ENCODE assay signal across 16 cellular contexts in the genomic region with DNA sequence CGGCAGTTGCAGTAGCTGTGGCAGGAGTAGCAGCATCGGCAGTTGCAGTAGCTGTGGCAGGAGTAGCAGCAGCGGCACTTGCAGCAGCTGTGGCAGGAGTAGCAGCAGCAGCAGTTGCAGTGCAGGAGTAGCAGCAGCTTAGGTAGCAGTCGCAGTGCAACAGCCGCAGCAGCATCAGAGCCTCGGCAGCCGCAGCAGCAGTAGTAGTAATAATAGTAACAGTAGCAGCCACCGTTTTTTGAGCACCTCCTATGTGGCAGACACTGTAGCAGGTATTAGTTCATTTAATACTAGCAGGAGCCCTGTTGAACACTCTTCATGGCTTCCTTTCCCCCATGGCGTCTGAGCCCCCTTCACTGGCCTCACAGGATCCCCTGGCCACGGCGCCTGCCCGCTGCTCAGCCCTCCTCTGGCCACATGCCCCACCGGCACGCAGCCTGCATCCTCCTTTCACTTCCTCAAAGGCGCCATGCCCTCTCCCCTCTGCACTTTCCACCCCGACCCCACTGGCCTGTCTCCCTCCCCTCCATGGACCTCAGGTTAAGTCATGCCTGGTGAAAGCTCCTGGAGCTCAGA. TPM values are rescaled to one million over a fixed set of nuclear protein-coding genes. Genes with fewer than 3 reads are reported as not detected.
DNase-seq lines count a peak whose midpoint lies in the region; ATAC-seq and TF ChIP-seq lines count a peak whose summit lies in the region.
"Had no signal": no experiment of that assay in that cellular context is flagged by ENCODE, and none has a peak within 500 bp of the region (broad histone marks: within the 10 kb centered on the region; RNA-seq: fewer than 3 reads in every experiment).

No MANE protein-coding gene starts in this region.

- H3K27ac ChIP-seq in SK-N-SH (ENCODE audit: low read depth in 2 of 2, low read length in 1 of 2), result no peak overlapping the region
- H3K27ac ChIP-seq in OCI-LY3 (ENCODE audit: low read length), result no peak overlapping the region
- H3K27ac ChIP-seq in trophoblast cell (ENCODE audit: low read depth, low read length), result no peak overlapping the region
- H3K27ac ChIP-seq: 22Rv1, left lung had no signal

- no peak overlapping the region for H2AK5ac ChIP-seq in trophoblast cell (ENCODE audit: low read length)

- POLR2A ChIA-PET in SK-N-SH (lab: Yijun Ruan, JAX), result no interaction called here

- ATAC-seq in SK-N-SH treated with all-trans-retinoic acid at 6 μM for 48 hours, result 0 out of 3 replicates have a peak, but pooled peaks have one; percentile 11
- peak; percentile 51 for ATAC-seq in HG02623 (IDR thresholded peaks at IDR 0.05; ENCODE audit: unreplicated experiment)
- ATAC-seq: activated T-helper 17 cell treated with anti-CD3 and anti-CD28 coated beads, Interleukin-2, amount 50 U/mL, for 72 hours had no signal

- H3K4me2 ChIP-seq in SK-N-SH (no peak overlapping the region), OCI-LY3 (ENCODE audit: low read length) (peak overlapping the region; percentile 34), trophoblast cell (ENCODE audit: low read length) (no peak overlapping the region)
- H3K4me2 ChIP-seq: smooth muscle cell had no signal

- H3K9me2 ChIP-seq in SK-N-SH, result no peaks in the 10 kb centered on the region

- no peak overlapping the region for H2BK120ac ChIP-seq in trophoblast cell (ENCODE audit: insufficient read depth, low read length, poor library complexity)

- H3K79me2 ChIP-seq in SK-N-SH (ENCODE audit: insufficient read depth) (no peaks in the 10 kb centered on the region), OCI-LY3 (ENCODE audit: low read length) (no peaks in the 10 kb centered on the region), trophoblast cell (ENCODE audit: control insufficient read depth, insufficient read depth, low read length, poor library complexity) (no peaks in the 10 kb centered on the region)

- H3K4ac ChIP-seq in trophoblast cell (ENCODE audit: low read depth, low read length), result no peak overlapping the region

- no peak overlapping the region for H3K4me3 ChIP-seq in SK-N-SH (ENCODE audit: low read depth in 2 of 2, low read length in 1 of 2)
- H3K4me3 ChIP-seq in OCI-LY3 (ENCODE audit: low read length), result no peak overlapping the region
- peak overlapping the region; percentile 11 for H3K4me3 ChIP-seq in trophoblast cell (ENCODE audit: low read depth, low read length)
- H3K4me3 ChIP-seq: left lung, smooth muscle cell had no signal

- TF ChIP-seq RAD21 in SK-N-SH (IDR thresholded peaks at IDR 0.05; ENCODE audit: low read length), result no peak

- H3K4me1 ChIP-seq in SK-N-SH (ENCODE audit: control insufficient read depth in 1 of 2, insufficient read depth in 2 of 2, low read depth in 1 of 2, low read length in 1 of 2) (no peaks in the 10 kb centered on the region), OCI-LY3 (ENCODE audit: low read length) (peaks cover 23% of the 10 kb centered on the region), trophoblast cell (ENCODE audit: control insufficient read depth in 1 of 2, insufficient read depth in 2 of 2, low read length in 2 of 2) (no peaks in the 10 kb centered on the region)
- H3K4me1 ChIP-seq: Caco-2, left lung had no signal

- H3K9ac ChIP-seq in SK-N-SH (no peak overlapping the region), OCI-LY3 (ENCODE audit: low read length) (no peak overlapping the region), trophoblast cell (ENCODE audit: low read length) (no peak overlapping the region)

- no peak overlapping the region for H3K18ac ChIP-seq in trophoblast cell (ENCODE audit: low read length)

- 8% methylated on average over 16 of the region's 16 CpGs for WGBS in SK-N-SH (ENCODE audit: low lambda C conversion rate)
- no CpG with 5 or more reads among the region's 16 CpGs for WGBS in trophoblast cell (ENCODE audit: extremely low coverage, insufficient coverage, insufficient read length)

- no peaks in the 10 kb centered on the region for H3F3A ChIP-seq in SK-N-SH (replicated peaks; ENCODE audit: insufficient read depth)

- H3K36me3 ChIP-seq in SK-N-SH (replicated peaks in 1 of 2; ENCODE audit: control insufficient read depth in 1 of 2, insufficient read depth in 2 of 2, low read length in 1 of 2), result no peaks in the 10 kb centered on the region
- no peaks in the 10 kb centered on the region for H3K36me3 ChIP-seq in OCI-LY3 (replicated peaks; ENCODE audit: low read depth, low read length)
- H3K36me3 ChIP-seq in trophoblast cell (ENCODE audit: control insufficient read depth in 1 of 2, insufficient read depth in 2 of 2, low read length in 2 of 2), result no peaks in the 10 kb centered on the region
- H3K36me3 ChIP-seq: left lung had no signal

- peaks cover 91% of the 10 kb centered on the region for H3K27me3 ChIP-seq in SK-N-SH (ENCODE audit: insufficient read depth)
- H3K27me3 ChIP-seq in OCI-LY3 (ENCODE audit: low read depth, low read length), result peaks cover 61% of the 10 kb centered on the region
- H3K27me3 ChIP-seq in trophoblast cell (ENCODE audit: insufficient read depth, low read length), result no peaks in the 10 kb centered on the region

- TF ChIP-seq CTCF in SK-N-SH (IDR thresholded peaks at IDR 0.05) (no peak), OCI-LY3 (IDR thresholded peaks at IDR 0.05; ENCODE audit: low read depth, low read length) (no peak)

- CTCF ChIA-PET in SK-N-SH (lab: Yijun Ruan, JAX), result interaction anchor here (1.4 kb wide), 1 partner anchor 45 kb away, joined by 3 read pairs; no protein-coding TSS in a partner anchor

- DNase-seq in SK-N-SH (no peak), trophoblast cell (no peak), NCI-H146 treated with DMSO at 0.1 percent for 48 hours (lab: John Stamatoyannopoulos, UW; ENCODE audit: unreplicated experiment) (no peak), GF-D8 (lab: John Stamatoyannopoulos, UW) (no peak), NCI-H1694 treated with DMSO at 0.1 percent for 48 hours (lab: John Stamatoyannopoulos, UW) (no peak)
- DNase-seq: activated CD4-positive, CD25-positive, alpha-beta regulatory T cell treated with anti-CD3 and anti-CD28 coated beads, Interleukin-2, amount 50 U/mL, for 72 hours; Caco-2; NCI-H2081 treated with DMSO at 0.1 percent for 48 hours; SW 1271 had no signal

- H3K79me1 ChIP-seq in trophoblast cell (ENCODE audit: low read length), result no peaks in the 10 kb centered on the region

- no peak overlapping the region for H2BK5ac ChIP-seq in trophoblast cell (ENCODE audit: low read depth, low read length, poor library complexity)

- H2AFZ ChIP-seq in SK-N-SH (ENCODE audit: low read depth) (no peak overlapping the region), OCI-LY3 (ENCODE audit: low read depth, low read length) (no peak overlapping the region), trophoblast cell (ENCODE audit: insufficient read depth, low read length, poor library complexity) (no peak overlapping the region)

- H4K20me1 ChIP-seq in SK-N-SH (ENCODE audit: insufficient read depth), result no peaks in the 10 kb centered on the region
- H4K20me1 ChIP-seq in OCI-LY3 (ENCODE audit: insufficient read depth, low read length), result no peaks in the 10 kb centered on the region

- H4K91ac ChIP-seq in trophoblast cell (ENCODE audit: low read depth, low read length), result no peak overlapping the region

- no peak overlapping the region for H3K14ac ChIP-seq in trophoblast cell (ENCODE audit: low read length)

- H4K12ac ChIP-seq in trophoblast cell (ENCODE audit: low read depth, low read length), result no peak overlapping the region

- no peak overlapping the region for H2BK12ac ChIP-seq in trophoblast cell (ENCODE audit: low read length)

- no peak overlapping the region for H4K8ac ChIP-seq in trophoblast cell (ENCODE audit: low read depth, low read length)

- no peaks in the 10 kb centered on the region for H3K9me3 ChIP-seq in SK-N-SH
- H3K9me3 ChIP-seq in OCI-LY3 (ENCODE audit: insufficient read depth, low read length), result no peaks in the 10 kb centered on the region
- H3K9me3 ChIP-seq in trophoblast cell (ENCODE audit: insufficient read depth, low read depth, low read length), result peaks cover 46% of the 10 kb centered on the region
- H3K9me3 ChIP-seq: Caco-2, left lung had no signal

- no peak overlapping the region for H3K23ac ChIP-seq in trophoblast cell (ENCODE audit: low read length)

- TF ChIP-seq EP300 in SK-N-SH (IDR thresholded peaks at IDR 0.05; ENCODE audit: borderline replicate concordance in 1 of 2, low read depth in 1 of 2, low read length in 1 of 2), result no peak

TF ChIP-seq in SK-N-SH treated with all-trans-retinoic acid at 6 μM for 48 hours, 23 proteins besides CTCF, POLR2A, EP300 and RAD21 (continues in another document):
- TF ChIP-seq ZNF565 (CRISPR knock-in tag; conservative IDR thresholded peaks at IDR 0.05; ENCODE audit: low read depth), result no peak
- TF ChIP-seq, protein P1, sequence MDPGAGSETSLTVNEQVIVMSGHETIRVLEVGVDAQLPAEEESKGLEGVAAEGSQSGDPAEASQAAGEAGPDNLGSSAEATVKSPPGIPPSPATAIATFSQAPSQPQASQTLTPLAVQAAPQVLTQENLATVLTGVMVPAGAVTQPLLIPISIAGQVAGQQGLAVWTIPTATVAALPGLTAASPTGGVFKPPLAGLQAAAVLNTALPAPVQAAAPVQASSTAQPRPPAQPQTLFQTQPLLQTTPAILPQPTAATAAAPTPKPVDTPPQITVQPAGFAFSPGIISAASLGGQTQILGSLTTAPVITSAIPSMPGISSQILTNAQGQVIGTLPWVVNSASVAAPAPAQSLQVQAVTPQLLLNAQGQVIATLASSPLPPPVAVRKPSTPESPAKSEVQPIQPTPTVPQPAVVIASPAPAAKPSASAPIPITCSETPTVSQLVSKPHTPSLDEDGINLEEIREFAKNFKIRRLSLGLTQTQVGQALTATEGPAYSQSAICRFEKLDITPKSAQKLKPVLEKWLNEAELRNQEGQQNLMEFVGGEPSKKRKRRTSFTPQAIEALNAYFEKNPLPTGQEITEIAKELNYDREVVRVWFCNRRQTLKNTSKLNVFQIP (CRISPR knock-in tag; IDR thresholded peaks at IDR 0.05; ENCODE audit: borderline replicate concordance, low read depth), result no peak

TF ChIP-seq in SK-N-SH, 30 proteins besides CTCF, POLR2A, EP300 and RAD21 (continues in another document):
- TF ChIP-seq TCF12 (IDR thresholded peaks at IDR 0.05) (no peak), FOXM1 (IDR thresholded peaks at IDR 0.05; ENCODE audit: low read depth) (no peak), RFX5 (IDR thresholded peaks at IDR 0.05; ENCODE audit: low read length) (no peak), YY1 (IDR thresholded peaks at IDR 0.05; ENCODE audit: low read depth) (no peak), TEAD4 (IDR thresholded peaks at IDR 0.05; ENCODE audit: borderline replicate concordance, insufficient read depth) (no peak)
- TF ChIP-seq, protein P2, sequence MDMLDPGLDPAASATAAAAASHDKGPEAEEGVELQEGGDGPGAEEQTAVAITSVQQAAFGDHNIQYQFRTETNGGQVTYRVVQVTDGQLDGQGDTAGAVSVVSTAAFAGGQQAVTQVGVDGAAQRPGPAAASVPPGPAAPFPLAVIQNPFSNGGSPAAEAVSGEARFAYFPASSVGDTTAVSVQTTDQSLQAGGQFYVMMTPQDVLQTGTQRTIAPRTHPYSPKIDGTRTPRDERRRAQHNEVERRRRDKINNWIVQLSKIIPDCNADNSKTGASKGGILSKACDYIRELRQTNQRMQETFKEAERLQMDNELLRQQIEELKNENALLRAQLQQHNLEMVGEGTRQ (IDR thresholded peaks at IDR 0.05; ENCODE audit: borderline replicate concordance, low read depth, low read length), result no peak

RNA-seq across cellular contexts. Expression of a gene that starts 19.1 kb away (rescaled TPM):
- not detected in 2 replicates for polyA plus RNA-seq in SK-N-SH (2012; rRNA removed)
- polyA plus RNA-seq in SK-N-SH (2012; cell fraction: cytosol; rRNA removed), result under 0.01 TPM in 1 of 2 replicates, not detected in the other
- 0.01 TPM in 1 of 2 replicates, not detected in the other for polyA plus RNA-seq in SK-N-SH (2012; cell fraction: nucleus; rRNA removed)
- polyA plus RNA-seq in trophoblast cell (2013), result 0.44 and 0.53 TPM in 2 replicates
- polyA plus RNA-seq: smooth muscle cell had no signal
